8 cellular contexts compared by ENCODE assay signal in genomic region chr5:56814963-56815656, GRCh38. TPM values are rescaled to one million over a fixed set of nuclear protein-coding genes. Genes with fewer than 3 reads are reported as not detected.
A peak's percentile ranks its signal among the peaks of the same experiment; 100 is the strongest.
DNase-seq lines count a peak whose midpoint lies in the region; ATAC-seq and TF ChIP-seq lines count a peak whose summit lies in the region.

MAP3K1 (plus strand) TSS chr5:56815549; CDS start chr5:56815574, 25 bp downstream.

- WGBS in liver: under 1% methylated on average over 87 of the region's 87 CpGs

- H3K4me1 ChIP-seq in liver (ENCODE audit: control insufficient read depth in 4 of 4, insufficient read depth in 4 of 4, low read length in 3 of 4): peaks cover 0 to 22% (median 10%) of the 10 kb centered on the region in 4 donors

- H3K27ac ChIP-seq in liver (ENCODE audit: low read depth in 1 of 2, low read length in 2 of 2): peak within 1 kb of the TSS; percentile 94 to 96

- DNase-seq in AG04449 (ENCODE audit: low read depth, low spot score) (no peak), NCI-H446 treated with DMSO at 0.1 percent for 48 hours (lab: John Stamatoyannopoulos, UW) (peak; percentile 14), dermis blood vessel endothelial cell (peak; percentile 84)
- DNase-seq in activated CD4-positive, alpha-beta T cell treated with anti-CD3 and anti-CD28 coated beads, Interleukin-2, amount 50 U/mL, for 24 hours (ENCODE audit: low read depth in 1 of 2, low spot score in 1 of 2): peak; percentile 64 to 69
- DNase-seq in stimulated activated CD4-positive, alpha-beta T cell treated with anti-CD3 and anti-CD28 coated beads, Interleukin-4, amount 100 ng/mL, for 1 hour: peak; percentile 79

- no peaks in the 10 kb centered on the region for H3K36me3 ChIP-seq in liver (ENCODE audit: control insufficient read depth in 4 of 4, insufficient read depth in 3 of 4, low read depth in 1 of 4, low read length in 3 of 4)

- H3K4me3 ChIP-seq in AG04449 (ENCODE audit: low read depth, low read length) (peak within 1 kb of the TSS; percentile 74), liver (ENCODE audit: low read depth in 1 of 3, low read length in 3 of 3) (peak within 1 kb of the TSS; percentile 79 to 99 (median 95))

- POLR2A ChIA-PET in AG04449 (lab: Yijun Ruan, JAX): no interaction called here

- no peak for TF ChIP-seq RAD21 in liver (IDR thresholded peaks at IDR 0.05)

- H3K27me3 ChIP-seq in liver (ENCODE audit: control insufficient read depth in 4 of 4, insufficient read depth in 4 of 4, low read length in 3 of 4): no peaks in the 10 kb centered on the region

- no peaks in the 10 kb centered on the region for H3K9me3 ChIP-seq in liver (ENCODE audit: control insufficient read depth in 4 of 4, low read length in 3 of 4)

- H3K9ac ChIP-seq in liver (ENCODE audit: low read depth in 1 of 2, low read length in 2 of 2): peak within 1 kb of the TSS; percentile 83 to 94

- peak; percentile 56 for ATAC-seq in GM18868 (IDR thresholded peaks at IDR 0.05; ENCODE audit: unreplicated experiment)
- peak; percentile 45 for ATAC-seq in HG03097 (IDR thresholded peaks at IDR 0.05; ENCODE audit: low FRiP score, unreplicated experiment)

- TF ChIP-seq CTCF in AG04449 (IDR thresholded peaks at IDR 0.05; ENCODE audit: insufficient read depth, low read length, missing control alignments) (no peak), liver (IDR thresholded peaks at IDR 0.05; ENCODE audit: low read depth, low read length, missing input control) (no peak)

- CTCF ChIA-PET in AG04449 (lab: Yijun Ruan, JAX): interaction anchor here (0.6 to 1.3 kb wide), 2 partner anchors 22 to 544 kb away, joined by 3 read pairs; no protein-coding TSS in a partner anchor

TF ChIP-seq in liver, 16 proteins besides CTCF, POLR2A, EP300 and RAD21:
- TF ChIP-seq YY1 (IDR thresholded peaks at IDR 0.05) (peak; percentile 86), JUND (IDR thresholded peaks at IDR 0.05) (no peak), ATF3 (IDR thresholded peaks at IDR 0.05) (no peak), FOXA1 (IDR thresholded peaks at IDR 0.05) (no peak), EGR1 (IDR thresholded peaks at IDR 0.05; ENCODE audit: low read depth in 2 of 2) (peak; percentile 83 to 93), HNF4A (conservative IDR thresholded peaks at IDR 0.05) (peak in 1 of 2 donors; percentile 3), TAF1 (conservative IDR thresholded peaks at IDR 0.05) (peak; percentile 28), FOXA2 (IDR thresholded peaks at IDR 0.05) (no peak), HNF4G (IDR thresholded peaks at IDR 0.05) (no peak), REST (IDR thresholded peaks at IDR 0.05) (peak; percentile 77), RXRA (IDR thresholded peaks at IDR 0.05) (no peak)
- TF ChIP-seq, protein P1, sequence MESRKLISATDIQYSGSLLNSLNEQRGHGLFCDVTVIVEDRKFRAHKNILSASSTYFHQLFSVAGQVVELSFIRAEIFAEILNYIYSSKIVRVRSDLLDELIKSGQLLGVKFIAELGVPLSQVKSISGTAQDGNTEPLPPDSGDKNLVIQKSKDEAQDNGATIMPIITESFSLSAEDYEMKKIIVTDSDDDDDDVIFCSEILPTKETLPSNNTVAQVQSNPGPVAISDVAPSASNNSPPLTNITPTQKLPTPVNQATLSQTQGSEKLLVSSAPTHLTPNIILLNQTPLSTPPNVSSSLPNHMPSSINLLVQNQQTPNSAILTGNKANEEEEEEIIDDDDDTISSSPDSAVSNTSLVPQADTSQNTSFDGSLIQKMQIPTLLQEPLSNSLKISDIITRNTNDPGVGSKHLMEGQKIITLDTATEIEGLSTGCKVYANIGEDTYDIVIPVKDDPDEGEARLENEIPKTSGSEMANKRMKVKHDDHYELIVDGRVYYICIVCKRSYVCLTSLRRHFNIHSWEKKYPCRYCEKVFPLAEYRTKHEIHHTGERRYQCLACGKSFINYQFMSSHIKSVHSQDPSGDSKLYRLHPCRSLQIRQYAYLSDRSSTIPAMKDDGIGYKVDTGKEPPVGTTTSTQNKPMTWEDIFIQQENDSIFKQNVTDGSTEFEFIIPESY (IDR thresholded peaks at IDR 0.05): no peak
TF ChIP-seq in liver: peak in this region for 5.

RNA-seq across cellular contexts. Expression of gene MAP3K1, which starts in this region (rescaled TPM):
- total RNA-seq in dermis blood vessel endothelial cell (50.5 and 55.1 TPM in 2 replicates), liver (10 to 100 TPM; 10.1 to 15.4 TPM)
- polyA plus RNA-seq in liver: 1 to 10 TPM; 2.4 to 3.3 TPM
